In genomic region chr16:83699817-83700216, GRCh38 we compare ENCODE assay signal across 29 cellular contexts.
"Had no signal": no experiment of that assay in that cellular context is flagged by ENCODE, and none has a peak within 500 bp of the region (broad histone marks: within the 10 kb centered on the region; RNA-seq: fewer than 3 reads in every experiment).

No MANE protein-coding gene starts in this region.

- H3K4me1 ChIP-seq: stomach, suprapubic skin, testis, thyroid gland, tibial artery, tibial nerve, transverse colon, upper lobe of left lung, upper lobe of right lung, uterus, vagina had no signal

- H3K27ac ChIP-seq: stomach, suprapubic skin, testis, thoracic aorta, thyroid gland, tibial artery, tibial nerve, transverse colon, upper lobe of left lung, upper lobe of right lung, uterus, vagina had no signal

- H3K27ac Mint-ChIP-seq: stimulated activated effector memory CD8-positive, alpha-beta T cell treated with anti-CD3 and anti-CD28 coated beads, Interleukin-12 subunit alpha, Interleukin-12 subunit beta, amount 100 ng/mL, for 72 hours; stimulated activated memory B cell treated with anti-CD40 and anti-IgM and Interleukin-4, amounts not matched to agents 10 μg/mL and 1 μg/mL and 100 μg/mL, for 72 hours; stimulated activated naive B cell treated with anti-CD40 and anti-IgM and Interleukin-4, amounts not matched to agents 10 μg/mL and 1 μg/mL and 100 μg/mL, for 72 hours; stimulated activated naive CD8-positive, alpha-beta T cell treated with anti-CD3 and anti-CD28 coated beads, Interleukin-15, amount 100 ng/mL, for 72 hours; stimulated activated naive CD8-positive, alpha-beta T cell treated with anti-CD3 and anti-CD28 coated beads, Interleukin-15, Interleukin-2, amounts not matched to agents 100 ng/mL and 50 ng/mL, for 24 hours; type B pancreatic cell had no signal

- DNase-seq: stimulated activated CD4-positive, alpha-beta T cell treated with anti-CD3 and anti-CD28 coated beads, Interleukin-2, amount 100 ng/mL, for 48 hours; stimulated activated CD4-positive, alpha-beta T cell treated with anti-CD3 and anti-CD28 coated beads, Interleukin-4, amount 100 ng/mL, for 1 hour; stimulated activated CD4-positive, alpha-beta T cell treated with anti-CD3 and anti-CD28 coated beads, Interleukin-4, amount 100 ng/mL, for 24 hours; stimulated activated CD4-positive, alpha-beta T cell treated with anti-CD3 and anti-CD28 coated beads, Interleukin-4, amount 100 ng/mL, for 4 hours; stimulated activated CD8-positive, alpha-beta memory T cell treated with anti-CD3 and anti-CD28 coated beads, Interleukin-4, amount 100 ng/mL, for 48 hours; stimulated activated naive B cell treated with anti-CD40 and anti-IgM and Interleukin-4, amounts not matched to agents 10 μg/mL and 1 μg/mL and 100 μg/mL, for 72 hours; stimulated activated naive CD4-positive, alpha-beta T cell; stimulated activated naive CD4-positive, alpha-beta T cell treated with Interleukin-2 at 50 U/mL for 16 hours; stimulated activated naive CD8-positive, alpha-beta T cell treated with anti-CD3 and anti-CD28 coated beads, Interleukin-15, amount 100 ng/mL, for 72 hours; stimulated activated naive CD8-positive, alpha-beta T cell treated with anti-CD3 and anti-CD28 coated beads, Interleukin-15, Interleukin-2, amounts not matched to agents 100 U/mL and 50 U/mL, for 24 hours; stomach; substantia nigra; testis; thyroid gland; tibial artery; transverse colon; trophoblast cell; upper lobe of left lung; upper lobe of right lung; uterus had no signal

- H3K36me3 Mint-ChIP-seq: stimulated activated effector memory CD8-positive, alpha-beta T cell treated with anti-CD3 and anti-CD28 coated beads, Interleukin-12 subunit alpha, Interleukin-12 subunit beta, amount 100 ng/mL, for 72 hours; stimulated activated memory B cell treated with anti-CD40 and anti-IgM and Interleukin-4, amounts not matched to agents 10 μg/mL and 1 μg/mL and 100 μg/mL, for 72 hours; stimulated activated naive B cell treated with anti-CD40 and anti-IgM and Interleukin-4, amounts not matched to agents 10 μg/mL and 1 μg/mL and 100 μg/mL, for 72 hours; type B pancreatic cell had no signal

- ATAC-seq: stimulated activated effector memory CD8-positive, alpha-beta T cell treated with anti-CD3 and anti-CD28 coated beads, Interleukin-12 subunit alpha, Interleukin-12 subunit beta, amount 100 ng/mL, for 72 hours; stimulated activated memory B cell treated with anti-CD40 and anti-IgM and Interleukin-4, amounts not matched to agents 10 μg/mL and 1 μg/mL and 100 μg/mL, for 72 hours; stimulated activated naive B cell treated with anti-CD40 and anti-IgM and Interleukin-4, amounts not matched to agents 10 μg/mL and 1 μg/mL and 100 μg/mL, for 72 hours; stimulated activated naive CD8-positive, alpha-beta T cell treated with anti-CD3 and anti-CD28 coated beads, Interleukin-15, amount 100 ng/mL, for 72 hours; stimulated activated naive CD8-positive, alpha-beta T cell treated with anti-CD3 and anti-CD28 coated beads, Interleukin-15, Interleukin-2, amounts not matched to agents 100 U/mL and 50 U/mL, for 24 hours had no signal

- H3K4me1 Mint-ChIP-seq: stimulated activated effector memory CD8-positive, alpha-beta T cell treated with anti-CD3 and anti-CD28 coated beads, Interleukin-12 subunit alpha, Interleukin-12 subunit beta, amount 100 ng/mL, for 72 hours; stimulated activated memory B cell treated with anti-CD40 and anti-IgM and Interleukin-4, amounts not matched to agents 10 μg/mL and 1 μg/mL and 100 μg/mL, for 72 hours; stimulated activated naive B cell treated with anti-CD40 and anti-IgM and Interleukin-4, amounts not matched to agents 10 μg/mL and 1 μg/mL and 100 μg/mL, for 72 hours; stimulated activated naive CD8-positive, alpha-beta T cell treated with anti-CD3 and anti-CD28 coated beads, Interleukin-15, amount 100 ng/mL, for 72 hours had no signal

- H3K27me3 ChIP-seq: suprapubic skin, testis, thyroid gland, tibial artery, tibial nerve, transverse colon, upper lobe of left lung, upper lobe of right lung, uterus, vagina had no signal

- H3K4me3 ChIP-seq: stomach, suprapubic skin, testis, thoracic aorta, thyroid gland, tibial artery, tibial nerve, transverse colon, upper lobe of left lung, upper lobe of right lung, uterus, vagina had no signal

- H3K9me3 Mint-ChIP-seq: stimulated activated memory B cell treated with anti-CD40 and anti-IgM and Interleukin-4, amounts not matched to agents 10 μg/mL and 1 μg/mL and 100 μg/mL, for 72 hours had no signal

- H3K27me3 Mint-ChIP-seq: stimulated activated naive CD8-positive, alpha-beta T cell treated with anti-CD3 and anti-CD28 coated beads, Interleukin-15, Interleukin-2, amounts not matched to agents 100 ng/mL and 50 ng/mL, for 24 hours had no signal

- FAIRE-seq: urothelium cell line had no signal

- H3K9me3 ChIP-seq: suprapubic skin, testis, thoracic aorta, thyroid gland, tibial artery, tibial nerve, transverse colon, upper lobe of left lung, upper lobe of right lung, uterus, vagina had no signal

- H3K36me3 ChIP-seq: stomach, suprapubic skin, thoracic aorta, thyroid gland, tibial artery, tibial nerve, transverse colon, upper lobe of left lung, upper lobe of right lung, uterus, vagina had no signal

- H3K4me3 Mint-ChIP-seq: stimulated activated effector memory CD8-positive, alpha-beta T cell treated with anti-CD3 and anti-CD28 coated beads, Interleukin-12 subunit alpha, Interleukin-12 subunit beta, amount 100 ng/mL, for 72 hours; stimulated activated memory B cell treated with anti-CD40 and anti-IgM and Interleukin-4, amounts not matched to agents 10 μg/mL and 1 μg/mL and 100 μg/mL, for 72 hours; stimulated activated naive B cell treated with anti-CD40 and anti-IgM and Interleukin-4, amounts not matched to agents 10 μg/mL and 1 μg/mL and 100 μg/mL, for 72 hours; stimulated activated naive CD8-positive, alpha-beta T cell treated with anti-CD3 and anti-CD28 coated beads, Interleukin-15, amount 100 ng/mL, for 72 hours; stimulated activated naive CD8-positive, alpha-beta T cell treated with anti-CD3 and anti-CD28 coated beads, Interleukin-15, Interleukin-2, amounts not matched to agents 100 ng/mL and 50 ng/mL, for 24 hours; type B pancreatic cell had no signal
